In genomic region chr14:100384819-100385813, GRCh38 we compare ENCODE assay signal across 8 cellular contexts. TPM values are rescaled to one million over a fixed set of nuclear protein-coding genes. Genes with fewer than 3 reads are reported as not detected.
A peak's percentile ranks its signal among the peaks of the same experiment; 100 is the strongest.
DNase-seq lines count a peak whose midpoint lies in the region; ATAC-seq and TF ChIP-seq lines count a peak whose summit lies in the region.

No MANE protein-coding gene starts in this region.

- H2BK15ac ChIP-seq in IMR-90 (ENCODE audit: low read depth, low read length): 0 out of 3 replicates have a peak overlapping the region, but pooled peaks have one; percentile 9

- in situ Hi-C loops in IMR-90 (cut with MboI; ENCODE audit: low sequenced_read_pairs): loop anchor here (10.0 kb wide), 2 partner anchors 460 to 1240 kb away; no protein-coding TSS in a partner anchor

- H4K91ac ChIP-seq in IMR-90 (ENCODE audit: insufficient read depth, low read depth, low read length): peak overlapping the region; percentile 25; the same call in 1 of the 2 replicates

- peaks cover 14 to 47% of the 10 kb centered on the region in 2 experiments for H3K79me1 ChIP-seq in IMR-90 (ENCODE audit: low read depth in 1 of 2, low read length in 2 of 2)

- ATAC-seq in IMR-90 (ENCODE audit: low read depth) (peak; percentile 58), GM19035 (IDR thresholded peaks at IDR 0.05; ENCODE audit: unreplicated experiment) (no peak), GM21786 (IDR thresholded peaks at IDR 0.05; ENCODE audit: unreplicated experiment) (no peak)

- intact Hi-C loops in IMR-90 (cut with micrococcal nuclease): loop anchor here (1.0 to 10.0 kb wide), 5 partner anchors 32 to 850 kb away; partner anchors contain the start of gene RTL1

- 26% methylated on average over 2 of the region's 16 CpGs; no CpG with 5 or more reads in 1 of the 2 experiments for WGBS in IMR-90 (ENCODE audit: extremely low coverage in 2 of 2, insufficient read length in 1 of 2), 2 experiments

- H3K9ac ChIP-seq in IMR-90 (ENCODE audit: low read depth, low read length): 0 out of 2 replicates have a peak overlapping the region, but pooled peaks have one; percentile 6

- TF ChIP-seq POLR2A in IMR-90 (IDR thresholded peaks at IDR 0.05; ENCODE audit: low read depth, low read length): no peak

- H3K27ac ChIP-seq in IMR-90 (ENCODE audit: insufficient read depth, low read length) (peak overlapping the region; percentile 74; the same call in 1 of the 2 replicates), WERI-Rb-1 (no peak overlapping the region)

- no peak overlapping the region for H3K56ac ChIP-seq in IMR-90 (ENCODE audit: extremely low read depth, insufficient read depth, low read length)

- H2AK9ac ChIP-seq in IMR-90 (replicated peaks; ENCODE audit: low read depth, low read length, poor library complexity): no peak overlapping the region

- H3K36me3 ChIP-seq in IMR-90 (ENCODE audit: control insufficient read depth, insufficient read depth, low read length): peaks cover 12% of the 10 kb centered on the region; the same call in 1 of the 2 replicates
- no peaks in the 10 kb centered on the region for H3K36me3 ChIP-seq in WERI-Rb-1

- peak; percentile 33 to 34 for DNase-seq in AML-193 (lab: John Stamatoyannopoulos, UW)
- DNase-seq in IMR-90: peak; percentile 81
- no peak for DNase-seq in WERI-Rb-1
- DNase-seq in hepatic stellate cell (ENCODE audit: low spot score): peak; percentile 48
- DNase-seq in activated CD4-positive, alpha-beta T cell treated with anti-CD3 and anti-CD28 coated beads, Interleukin-2, amount 50 U/mL, for 48 hours: no peak
- no peak for DNase-seq in COLO829 (ENCODE audit: low spot score)

- H3K4me2 ChIP-seq in IMR-90 (ENCODE audit: low read depth, low read length): peak overlapping the region; percentile 60

- no peak overlapping the region for H2AFZ ChIP-seq in IMR-90 (replicated peaks; ENCODE audit: low read length, poor library complexity)

- H3K9me3 ChIP-seq in IMR-90 (ENCODE audit: control insufficient read depth, insufficient read depth, low read length) (no peaks in the 10 kb centered on the region), WERI-Rb-1 (ENCODE audit: severe bottlenecking) (no peaks in the 10 kb centered on the region)

- H3K4ac ChIP-seq in IMR-90 (ENCODE audit: low read depth, low read length): peak overlapping the region; percentile 53

- TF ChIP-seq CTCF in IMR-90 (conservative IDR thresholded peaks at IDR 0.05; ENCODE audit: low read depth, low read length): peak; percentile 74
- TF ChIP-seq CTCF in WERI-Rb-1 (IDR thresholded peaks at IDR 0.05; ENCODE audit: low read depth, low read length): 0 out of 2 replicates have a peak, but pooled peaks have one; percentile 27

- peak overlapping the region; percentile 48 for H2BK5ac ChIP-seq in IMR-90 (ENCODE audit: low read depth, low read length, poor library complexity, severe bottlenecking)

- peak overlapping the region; percentile 43; the same call in 1 of the 2 replicates for H4K5ac ChIP-seq in IMR-90 (ENCODE audit: low read depth, low read length)

- no peak overlapping the region for H3K23ac ChIP-seq in IMR-90 (ENCODE audit: low read depth, low read length)

- H3K27me3 ChIP-seq in IMR-90 (ENCODE audit: control insufficient read depth, insufficient read depth, low read length): no peaks in the 10 kb centered on the region
- H3K27me3 ChIP-seq in WERI-Rb-1 (ENCODE audit: insufficient read depth, low read depth, severe bottlenecking): no peaks in the 10 kb centered on the region

- POLR2A ChIA-PET in IMR-90 (lab: Charles Lee; ENCODE audit: unreplicated experiment): interaction anchor here (0.5 kb wide), 1 partner anchor 1231 kb away, joined by 12 read pairs; no protein-coding TSS in a partner anchor

- dilution Hi-C loops in IMR-90 (cut with HindIII; ENCODE audit: low sequenced_read_pairs, unreplicated experiment): no loop called here

- peak; percentile 75 for TF ChIP-seq RAD21 in IMR-90 (IDR thresholded peaks at IDR 0.05; ENCODE audit: low read length)

- peak overlapping the region; percentile 55; the same call in 1 of the 2 replicates for H2BK120ac ChIP-seq in IMR-90 (ENCODE audit: low read depth, low read length)

- H3K4me1 ChIP-seq in IMR-90 (ENCODE audit: control insufficient read depth, insufficient read depth, low read length): peaks cover 26% of the 10 kb centered on the region

- H4K20me1 ChIP-seq in IMR-90 (ENCODE audit: insufficient read depth, low read length): peaks cover 14% of the 10 kb centered on the region

- no TSS peak for BruUV-seq in IMR-90 (replicated peaks; lab: Mats Ljungman, UMichigan)

- 0 out of 2 replicates have a peak overlapping the region, but pooled peaks have one; percentile 11 for H3K14ac ChIP-seq in IMR-90 (replicated peaks; ENCODE audit: low read depth, low read length)

- H3K18ac ChIP-seq in IMR-90 (ENCODE audit: low read depth, low read length): peak overlapping the region; percentile 84

- peak overlapping the region; percentile 32 to 33; a peak in 2 of 4 replicates for H4K8ac ChIP-seq in IMR-90 (ENCODE audit: low read depth in 2 of 2, low read length in 2 of 2)

- H3K9me1 ChIP-seq in IMR-90 (ENCODE audit: insufficient read depth, low read length): peaks cover 6% of the 10 kb centered on the region; the same call in 1 of the 2 replicates

- peak overlapping the region; percentile 17; the same call in 1 of the 2 replicates for H2AK5ac ChIP-seq in IMR-90 (ENCODE audit: low read depth, low read length)

- peak overlapping the region; percentile 48; the same call in 1 of the 2 replicates for H2BK20ac ChIP-seq in IMR-90 (ENCODE audit: low read depth, low read length)

- CTCF ChIA-PET in IMR-90 (lab: Yijun Ruan, JAX): interaction anchor here (0.6 to 3.7 kb wide), 17 partner anchors 8 to 1280 kb away, joined by 3 to 26 read pairs (median 3); a partner anchor contains a TSS

- H3K4me3 ChIP-seq in IMR-90 (ENCODE audit: insufficient read depth, low read depth, low read length): no peak overlapping the region
- no peak overlapping the region for H3K4me3 ChIP-seq in WERI-Rb-1 (ENCODE audit: low read depth, low read length)

TF ChIP-seq in IMR-90, 13 proteins besides CTCF, POLR2A, EP300 and RAD21:
- TF ChIP-seq SMC3 (IDR thresholded peaks at IDR 0.05; ENCODE audit: low read depth, low read length) (peak; percentile 70), CEBPB (IDR thresholded peaks at IDR 0.05; ENCODE audit: low read depth, low read length) (no peak)

RNA-seq across cellular contexts. Expression of gene WDR25, which starts 8.8 kb away (rescaled TPM):
- total RNA-seq in IMR-90 (2012; rRNA removed): 22.5 and 25.8 TPM in 2 replicates
- 16.6 and 16.9 TPM in 2 replicates for polyA plus RNA-seq in IMR-90 (2012; rRNA removed)
- 14.0 and 18.1 TPM in 2 replicates for polyA plus RNA-seq in IMR-90 (2012; cell fraction: cytosol; rRNA removed)
- polyA plus RNA-seq in IMR-90 (2012; cell fraction: nucleus; rRNA removed; ENCODE audit: low replicate concordance): 9.9 and 11.9 TPM in 2 replicates

Comparison
In these comparisons a context has a peak if more than half of its experiments do, and no peak if none do; other contexts are left out.
1. DNase-seq: peak in AML-193 (2 of 2), IMR-90 (single experiment) and hepatic stellate cell (single experiment); none in WERI-Rb-1 (single experiment), activated CD4-positive, alpha-beta T cell treated with anti-CD3 and anti-CD28 coated beads, Interleukin-2, amount 50 U/mL, for 48 hours (0 of 2) and COLO829 (single experiment).